In genomic region chrX:44432641-44433040, GRCh38 we compare ENCODE assay signal across 19 cellular contexts.
DNase-seq lines count a peak whose midpoint lies in the region; ATAC-seq, FAIRE-seq and TF ChIP-seq lines count a peak whose summit lies in the region.
"Had no signal": no experiment of that assay in that cellular context is flagged by ENCODE, and none has a peak within 500 bp of the region (broad histone marks: within the 10 kb centered on the region; RNA-seq: fewer than 3 reads in every experiment).

No MANE protein-coding gene starts in this region.

- H3K4me3 ChIP-seq in GM12865 (ENCODE audit: low read depth, low read length), result no peak overlapping the region
- no peak overlapping the region for H3K4me3 ChIP-seq in LNCaP clone FGC (ENCODE audit: low read depth, low read length)
- no peak overlapping the region for H3K4me3 ChIP-seq in bronchial epithelial cell (ENCODE audit: low read depth, low read length)
- H3K4me3 ChIP-seq in keratinocyte (ENCODE audit: control insufficient read depth in 2 of 3, extremely low read depth in 1 of 3, insufficient read depth in 2 of 3, low read depth in 1 of 3, low read length in 3 of 3), result no peak overlapping the region
- H3K4me3 ChIP-seq: colonic mucosa, gastrocnemius medialis, left ventricle myocardium inferior, neural progenitor cell, Peyer's patch, spleen, thyroid gland had no signal

- no peak overlapping the region for H3K4me2 ChIP-seq in keratinocyte (ENCODE audit: control insufficient read depth, extremely low read depth, insufficient read depth, low read depth, low read length)
- H3K4me2 ChIP-seq: neural progenitor cell had no signal

- peaks cover 60% of the 10 kb centered on the region for H3K9me3 Mint-ChIP-seq in nephron progenitor cell
- H3K9me3 Mint-ChIP-seq: activated naive CD4-positive, alpha-beta T cell treated with anti-CD3 and anti-CD28 coated beads, Interleukin-2, amount 50 U/mL, for 24 hours had no signal

- no peaks in the 10 kb centered on the region for H4K20me1 ChIP-seq in keratinocyte (ENCODE audit: control insufficient read depth, extremely low read depth, insufficient read depth, low read length)

- no peaks in the 10 kb centered on the region for H3K9me1 ChIP-seq in keratinocyte (ENCODE audit: control insufficient read depth, extremely low read depth, insufficient read depth, low read length)

- H3K36me3 ChIP-seq in bronchial epithelial cell (ENCODE audit: control insufficient read depth, insufficient read depth, low read length) (no peaks in the 10 kb centered on the region), keratinocyte (ENCODE audit: control insufficient read depth in 2 of 2, extremely low read depth in 1 of 2, insufficient read depth in 2 of 2, low read length in 2 of 2) (no peaks in the 10 kb centered on the region)
- H3K36me3 ChIP-seq: colonic mucosa, gastrocnemius medialis, left ventricle myocardium inferior, neural progenitor cell, Peyer's patch, spleen, thyroid gland had no signal

- no peak overlapping the region for H3K27ac ChIP-seq in keratinocyte (ENCODE audit: control insufficient read depth, insufficient read depth, low read length)
- H3K27ac ChIP-seq: colonic mucosa, gastrocnemius medialis, left ventricle myocardium inferior, neural progenitor cell, Peyer's patch, spleen, thyroid gland had no signal

- H3K4me3 Mint-ChIP-seq in nephron progenitor cell, result no peak overlapping the region
- H3K4me3 Mint-ChIP-seq: activated naive CD4-positive, alpha-beta T cell treated with anti-CD3 and anti-CD28 coated beads, Interleukin-2, amount 50 U/mL, for 24 hours; neural progenitor cell had no signal

- no peak for ATAC-seq in GM19463 (IDR thresholded peaks at IDR 0.05; ENCODE audit: unreplicated experiment)
- ATAC-seq: gastrocnemius medialis had no signal

- H3K27ac Mint-ChIP-seq in nephron progenitor cell, result no peak overlapping the region
- H3K27ac Mint-ChIP-seq: activated naive CD4-positive, alpha-beta T cell treated with anti-CD3 and anti-CD28 coated beads, Interleukin-2, amount 50 U/mL, for 24 hours; neural progenitor cell had no signal

- H3K9me3 ChIP-seq in keratinocyte (ENCODE audit: control insufficient read depth, low read depth, low read length), result no peaks in the 10 kb centered on the region
- H3K9me3 ChIP-seq: colonic mucosa, gastrocnemius medialis, left ventricle myocardium inferior, Peyer's patch, spleen, thyroid gland had no signal

- no peaks in the 10 kb centered on the region for H3K27me3 ChIP-seq in bronchial epithelial cell (ENCODE audit: control insufficient read depth, insufficient read depth, low read length)
- no peaks in the 10 kb centered on the region for H3K27me3 ChIP-seq in keratinocyte (ENCODE audit: control insufficient read depth, extremely low read depth, insufficient read depth, low read length)
- H3K27me3 ChIP-seq: colonic mucosa, neural progenitor cell, Peyer's patch, thyroid gland had no signal

- H2AFZ ChIP-seq in keratinocyte (ENCODE audit: control insufficient read depth, low read length), result no peak overlapping the region
- H2AFZ ChIP-seq: neural progenitor cell had no signal

- TF ChIP-seq CTCF in GM12865 (IDR thresholded peaks at IDR 0.05; ENCODE audit: insufficient read depth, low read depth, low read length, missing control alignments) (no peak), LNCaP clone FGC (IDR thresholded peaks at IDR 0.05; ENCODE audit: control insufficient read depth, extremely low read depth, insufficient read depth) (no peak), bronchial epithelial cell (IDR thresholded peaks at IDR 0.05; ENCODE audit: insufficient read depth, low read length, severe bottlenecking) (no peak), keratinocyte (optimal IDR thresholded peaks at IDR 0.05 in 1 of 3, IDR thresholded peaks at IDR 0.05 in 1 of 3, conservative IDR thresholded peaks at IDR 0.05 in 1 of 3; ENCODE audit: extremely low read depth in 1 of 3, insufficient read depth in 2 of 3, low read length in 3 of 3) (no peak), nephron progenitor cell (IDR thresholded peaks at IDR 0.05) (no peak)

- peaks cover 4% of the 10 kb centered on the region for H3K27me3 Mint-ChIP-seq in nephron progenitor cell (ENCODE audit: low read depth, poor library complexity)
- H3K27me3 Mint-ChIP-seq: activated naive CD4-positive, alpha-beta T cell treated with anti-CD3 and anti-CD28 coated beads, Interleukin-2, amount 50 U/mL, for 24 hours had no signal

- FAIRE-seq in bronchial epithelial cell (lab: Jason Lieb, UNC) (peak; percentile 62), keratinocyte (lab: Jason Lieb, UNC) (peak; percentile 90)
- FAIRE-seq: HTR-8/SVneo had no signal

- no peaks in the 10 kb centered on the region for H3K36me3 Mint-ChIP-seq in nephron progenitor cell (ENCODE audit: low read depth)
- H3K36me3 Mint-ChIP-seq: activated naive CD4-positive, alpha-beta T cell treated with anti-CD3 and anti-CD28 coated beads, Interleukin-2, amount 50 U/mL, for 24 hours; neural progenitor cell had no signal

- DNase-seq in GM12865 (ENCODE audit: low read depth), result peak; percentile 0
- DNase-seq in LNCaP clone FGC (ENCODE audit: low read depth), result peak; percentile 7
- peak; percentile 57 for DNase-seq in bronchial epithelial cell (ENCODE audit: low read depth)
- no peak for DNase-seq in keratinocyte (ENCODE audit: low read depth, low spot score)
- no peak for DNase-seq in nephron progenitor cell
- no peak for DNase-seq in DMS 273 (lab: John Stamatoyannopoulos, UW; ENCODE audit: unreplicated experiment)
- DNase-seq in NK-92 (lab: John Stamatoyannopoulos, UW; ENCODE audit: unreplicated experiment), result no peak
- DNase-seq: colonic mucosa, H7, left ventricle myocardium inferior, NCI-H1436, Peyer's patch, spleen, thyroid gland had no signal

- H3K9ac ChIP-seq in keratinocyte (ENCODE audit: control insufficient read depth, extremely low read depth, insufficient read depth, low read length), result no peak overlapping the region
- H3K9ac ChIP-seq: neural progenitor cell had no signal

- H3K4me1 Mint-ChIP-seq in nephron progenitor cell, result no peaks in the 10 kb centered on the region
- H3K4me1 Mint-ChIP-seq: activated naive CD4-positive, alpha-beta T cell treated with anti-CD3 and anti-CD28 coated beads, Interleukin-2, amount 50 U/mL, for 24 hours had no signal

- dilution Hi-C loops in keratinocyte (cut with MboI; ENCODE audit: extremely low pct_ligation_motif_present, low sequenced_read_pairs), result no loop called here

- no peaks in the 10 kb centered on the region for H3K79me2 ChIP-seq in keratinocyte (ENCODE audit: control insufficient read depth, insufficient read depth, low read length)

- H3K4me1 ChIP-seq in keratinocyte (ENCODE audit: control insufficient read depth, extremely low read depth, insufficient read depth, low read length), result peaks cover 10% of the 10 kb centered on the region
- H3K4me1 ChIP-seq: colonic mucosa, gastrocnemius medialis, left ventricle myocardium inferior, neural progenitor cell, Peyer's patch, spleen, thyroid gland had no signal

Comparison
In these comparisons a context has a peak if more than half of its experiments do, and no peak if none do; other contexts are left out.
1. DNase-seq: peak in GM12865 (single experiment), LNCaP clone FGC (single experiment) and bronchial epithelial cell (single experiment); none in keratinocyte (single experiment), nephron progenitor cell (single experiment), DMS 273 (single experiment) and NK-92 (single experiment).